Comparison of ENCODE assay signal across 18 cellular contexts in genomic region chr2:85174943-85175342, GRCh38. TPM values are rescaled to one million over a fixed set of nuclear protein-coding genes. Genes with fewer than 3 reads are reported as not detected.
A peak's percentile ranks its signal among the peaks of the same experiment; 100 is the strongest.
DNase-seq lines count a peak whose midpoint lies in the region; ATAC-seq, FAIRE-seq and TF ChIP-seq lines count a peak whose summit lies in the region.
"Had no signal": no experiment of that assay in that cellular context is flagged by ENCODE, and none has a peak within 500 bp of the region (broad histone marks: within the 10 kb centered on the region; RNA-seq: fewer than 3 reads in every experiment).

No MANE protein-coding gene starts in this region.

- H3K9me3 Mint-ChIP-seq in nephron progenitor cell: peaks cover 3% of the 10 kb centered on the region
- H3K9me3 Mint-ChIP-seq: activated T-helper 2 cell treated with anti-CD3 and anti-CD28 coated beads, Interferon-gamma antibody, Interleukin-2, Interleukin-4, amounts not matched to agents 10 μg/mL and 5 μg/mL and 100 μg/mL, durations not matched to agents 14 hours and 24 hours and 36 hours had no signal

- no peak overlapping the region for H3K4me3 Mint-ChIP-seq in nephron progenitor cell

- no peak for TF ChIP-seq RAD21 in H1 (IDR thresholded peaks at IDR 0.05 in 1 of 2, conservative IDR thresholded peaks at IDR 0.05 in 1 of 2; ENCODE audit: low read depth in 2 of 2, low read length in 2 of 2)

- no peak overlapping the region for H3K4ac ChIP-seq in H1 (replicated peaks; ENCODE audit: insufficient read length, low read depth, low read length)

- no peak overlapping the region; the same call in 1 of the 2 replicates for H3K18ac ChIP-seq in H1 (ENCODE audit: extremely low read depth, low read length)

- H2AFZ ChIP-seq in H1 (ENCODE audit: low read length): no peak overlapping the region

- no peak overlapping the region for H2BK15ac ChIP-seq in H1 (ENCODE audit: low read length)

- peak overlapping the region; percentile 98 for H3K27ac Mint-ChIP-seq in nephron progenitor cell
- H3K27ac Mint-ChIP-seq: activated T-helper 2 cell treated with anti-CD3 and anti-CD28 coated beads, Interferon-gamma antibody, Interleukin-2, Interleukin-4, amounts not matched to agents 10 μg/mL and 5 μg/mL and 100 μg/mL, durations not matched to agents 14 hours and 24 hours and 36 hours had no signal

- H4K20me1 ChIP-seq in H1 (replicated peaks in 1 of 2; ENCODE audit: control insufficient read depth in 1 of 2, insufficient read depth in 2 of 2, low read length in 2 of 2): peaks cover 25 to 37% of the 10 kb centered on the region in 2 experiments

- no peak for TF ChIP-seq CTCF in A673 (conservative IDR thresholded peaks at IDR 0.05; ENCODE audit: low read depth, low read length)
- no peak for TF ChIP-seq CTCF in H1 (IDR thresholded peaks at IDR 0.05; ENCODE audit: control extremely low read depth in 1 of 3, insufficient read depth in 1 of 3, low read depth in 1 of 3, low read length in 3 of 3)
- no peak for TF ChIP-seq CTCF in nephron progenitor cell (IDR thresholded peaks at IDR 0.05)

- no peak for TF ChIP-seq EP300 in H1 (IDR thresholded peaks at IDR 0.05; ENCODE audit: borderline replicate concordance in 1 of 2, low read depth in 2 of 2, low read length in 2 of 2)

- peak overlapping the region; percentile 80; the same call in 1 of the 2 replicates for H2BK5ac ChIP-seq in H1 (ENCODE audit: low read depth, low read length)

- peak overlapping the region; percentile 40 for H3K27ac ChIP-seq in A673 (ENCODE audit: low read depth, low read length, poor library complexity, severe bottlenecking)
- no peak overlapping the region for H3K27ac ChIP-seq in H1 (ENCODE audit: low read depth, low read length)
- H3K27ac ChIP-seq: colonic mucosa had no signal

- H3K36me3 Mint-ChIP-seq in nephron progenitor cell (ENCODE audit: low read depth): peaks cover 46% of the 10 kb centered on the region

- H3K27me3 Mint-ChIP-seq in nephron progenitor cell (ENCODE audit: low read depth, poor library complexity): peaks cover 6% of the 10 kb centered on the region

- H2BK120ac ChIP-seq in H1 (replicated peaks; ENCODE audit: low read depth, low read length): no peak overlapping the region

- no peak overlapping the region for H2BK12ac ChIP-seq in H1 (ENCODE audit: low read depth, low read length)

- peaks cover 78% of the 10 kb centered on the region for H3K4me1 Mint-ChIP-seq in nephron progenitor cell

- no peak overlapping the region for H2BK20ac ChIP-seq in H1 (ENCODE audit: low read length)

- H3K27me3 ChIP-seq in A673 (replicated peaks; ENCODE audit: insufficient read depth, low read depth, low read length, poor library complexity) (no peaks in the 10 kb centered on the region), H1 (replicated peaks in 1 of 4; ENCODE audit: control insufficient read depth in 3 of 4, extremely low read depth in 1 of 4, insufficient read depth in 3 of 4, low read length in 3 of 4) (no peaks in the 10 kb centered on the region)
- H3K27me3 ChIP-seq: colonic mucosa, tibial nerve had no signal

- no peak overlapping the region for H3K23ac ChIP-seq in H1 (ENCODE audit: insufficient read length)

- no peaks in the 10 kb centered on the region for H3K9me3 ChIP-seq in A673 (ENCODE audit: low read depth, low read length, poor library complexity, severe bottlenecking)
- no peaks in the 10 kb centered on the region for H3K9me3 ChIP-seq in H1 (ENCODE audit: insufficient read depth in 2 of 2, low read depth in 1 of 2, low read length in 1 of 2)
- H3K9me3 ChIP-seq: colonic mucosa, tibial nerve had no signal

- BruUV-seq in A673 (replicated peaks; lab: Mats Ljungman, UMichigan): no TSS peak

- H3K4me3 ChIP-seq in A673 (ENCODE audit: low read depth, low read length, poor library complexity, severe bottlenecking) (no peak overlapping the region), H1 (ENCODE audit: extremely low read depth in 1 of 4, insufficient read depth in 2 of 4, low read depth in 3 of 4, low read length in 4 of 4) (no peak overlapping the region)
- H3K4me3 ChIP-seq: colonic mucosa, tibial nerve had no signal

- 0 out of 2 replicates have a peak overlapping the region, but pooled peaks have one; percentile 59 for H2AK5ac ChIP-seq in H1 (ENCODE audit: low read depth, low read length)

- H3K23me2 ChIP-seq in H1 (ENCODE audit: low read depth, low read length): no peaks in the 10 kb centered on the region

- no peak for TF ChIP-seq POLR2A in H1 (IDR thresholded peaks at IDR 0.05; ENCODE audit: control extremely low read depth in 1 of 2, low read depth in 2 of 2, low read length in 2 of 2)

- no peak overlapping the region for H4K8ac ChIP-seq in H1 (ENCODE audit: extremely low read depth, insufficient read depth, low read length)

- POLR2A ChIA-PET in A673 (lab: Charles Lee; ENCODE audit: low non-redundant PET) (no interaction called here), H1 (lab: Charles Lee; ENCODE audit: partially characterized antibody) (interaction anchor here (1.0 to 4.0 kb wide), 6 partner anchors 9 to 41 kb away, joined by 3 to 15 read pairs (median 10); partner anchors contain the start of gene TCF7L1)

- H3K4me2 ChIP-seq in H1 (ENCODE audit: insufficient read depth in 1 of 2, low read depth in 2 of 2, low read length in 2 of 2): peak overlapping the region in 1 of 2 experiments; percentile 22; a peak in 3 of 4 replicates

- H4K5ac ChIP-seq in H1 (ENCODE audit: insufficient read length, low read depth, low read length): no peak overlapping the region

- FAIRE-seq in H1 (lab: Jason Lieb, UNC): no peak
- no peak for FAIRE-seq in urothelium cell line (lab: Jason Lieb, UNC)
- FAIRE-seq: keratinocyte, RCC 7860 had no signal

- no peak overlapping the region for H3K14ac ChIP-seq in H1 (ENCODE audit: insufficient read length)

- no peak overlapping the region for H3K9ac ChIP-seq in H1 (replicated peaks in 1 of 4; ENCODE audit: extremely low read depth in 1 of 4, low read depth in 3 of 4, low read length in 3 of 4)

- intact Hi-C loops in A673 (cut with micrococcal nuclease; ENCODE audit: unreplicated experiment): no loop called here

- H3K79me2 ChIP-seq in H1 (ENCODE audit: control insufficient read depth in 1 of 2, insufficient read depth in 2 of 2, low read length in 2 of 2): peaks cover 31 to 97% of the 10 kb centered on the region in 2 experiments

- ATAC-seq in HG02759 (IDR thresholded peaks at IDR 0.05; ENCODE audit: unreplicated experiment): no peak
- no peak for ATAC-seq in GM19351 (IDR thresholded peaks at IDR 0.05; ENCODE audit: unreplicated experiment)
- ATAC-seq: esophagus mucosa had no signal

- H3K36me3 ChIP-seq in A673 (ENCODE audit: insufficient read depth, low read length, poor library complexity, severe bottlenecking) (no peaks in the 10 kb centered on the region), H1 (ENCODE audit: control insufficient read depth in 2 of 4, insufficient read depth in 4 of 4, low read length in 3 of 4) (no peaks in the 10 kb centered on the region)
- H3K36me3 ChIP-seq: colonic mucosa, tibial nerve had no signal

- CTCF ChIA-PET in A673 (lab: Charles Lee) (no interaction called here), H1 (lab: Charles Lee; ENCODE audit: partially characterized antibody) (interaction anchor here (0.6 to 3.3 kb wide), 6 partner anchors 11 to 123 kb away, joined by 3 to 26 read pairs (median 4); no protein-coding TSS in a partner anchor)

- DNase-seq in A673 (ENCODE audit: low spot score) (no peak), NCI-H1092 (lab: John Stamatoyannopoulos, UW) (peak; percentile 12), H1 (ENCODE audit: low read depth in 1 of 2, low spot score in 2 of 2) (no peak), nephron progenitor cell (no peak), urothelium cell line (ENCODE audit: low spot score) (no peak), midbrain (lab: John Stamatoyannopoulos, UW) (no peak)
- DNase-seq: colonic mucosa, glutamatergic neuron, NCI-H526, retina had no signal

- H3K4me1 ChIP-seq in A673 (ENCODE audit: insufficient read depth, low read length, poor library complexity, severe bottlenecking) (peaks cover 30% of the 10 kb centered on the region), H1 (replicated peaks in 1 of 4; ENCODE audit: control insufficient read depth in 3 of 4, insufficient read depth in 4 of 4, low read length in 3 of 4) (peaks cover 20 to 39% (median 28%) of the 10 kb centered on the region in 4 experiments)
- H3K4me1 ChIP-seq: colonic mucosa had no signal

- 94% methylated on average over 6 of the region's 6 CpGs; no CpG with 5 or more reads in 1 of the 2 experiments for WGBS in H1 (ENCODE audit: extremely low coverage in 1 of 2, insufficient coverage in 1 of 2, insufficient read length in 1 of 2, insufficient replicate concordance in 2 of 2, low coverage in 1 of 2, low lambda C conversion rate in 2 of 2, missing lambda C conversion rate in 1 of 2), 2 experiments

- no peak overlapping the region for H4K91ac ChIP-seq in H1 (replicated peaks; ENCODE audit: insufficient read length, low read length)

- peaks cover 31% of the 10 kb centered on the region for H3K79me1 ChIP-seq in H1 (ENCODE audit: low read depth, low read length)

- H3K56ac ChIP-seq in H1 (replicated peaks; ENCODE audit: insufficient read length, low read depth, low read length): no peak overlapping the region

TF ChIP-seq in H1, 55 proteins besides CTCF, POLR2A, EP300 and RAD21 (continues in another document):
- TF ChIP-seq GTF2F1 (IDR thresholded peaks at IDR 0.05; ENCODE audit: borderline replicate concordance, low read depth, low read length) (no peak), KDM4A (IDR thresholded peaks at IDR 0.05; ENCODE audit: low read depth, low read length, severe bottlenecking) (no peak), RFX5 (IDR thresholded peaks at IDR 0.05; ENCODE audit: borderline replicate concordance, low read depth, low read length) (no peak), CREB1 (IDR thresholded peaks at IDR 0.05) (no peak), SIN3A (conservative IDR thresholded peaks at IDR 0.05 in 1 of 2, IDR thresholded peaks at IDR 0.05 in 1 of 2; ENCODE audit: low read depth in 1 of 2, low read length in 2 of 2) (no peak), FOSL1 (IDR thresholded peaks at IDR 0.05; ENCODE audit: insufficient read depth, low read depth, low read length) (no peak), ZNF274 (IDR thresholded peaks at IDR 0.05; ENCODE audit: borderline replicate concordance, extremely low read depth, low read length) (no peak), SAP30 (IDR thresholded peaks at IDR 0.05; ENCODE audit: insufficient read depth, insufficient replicate concordance, low read length) (no peak), TCF12 (IDR thresholded peaks at IDR 0.05; ENCODE audit: low read depth, low read length) (no peak)

RNA-seq across cellular contexts. Expression of gene TCF7L1, which starts 41.8 kb away (rescaled TPM):
- 21.9 and 29.3 TPM in 2 replicates for total RNA-seq in A673 (2021)
- total RNA-seq in H1 (2021; fragmentation: NEBNext Ultra II Directional; extraction: Animal tissue kit (Norgen Biotek cat#: 25700)): 108 and 110 TPM in 2 replicates
- polyA plus RNA-seq in H1 (2011; rRNA removed): 27.5 and 49.5 TPM in 2 replicates
- polyA plus RNA-seq in H1 (2011; cell fraction: cytosol; rRNA removed): 11.0 TPM
- 53.7 TPM for polyA plus RNA-seq in H1 (2011; cell fraction: nucleus; rRNA removed)
- 117 to 131 TPM (median 126 TPM) in 4 replicates for polyA plus RNA-seq in H1 (2012, experiment 1 of 2)
- polyA plus RNA-seq in H1 (2012, experiment 2 of 2): 142 TPM
- 141 TPM for polyA plus RNA-seq in H1 (2013, experiment 1 of 2)
- 141 TPM for polyA plus RNA-seq in H1 (2013, experiment 2 of 2)
- 15.5 and 22.8 TPM in 2 replicates for polyA minus RNA-seq in H1 (2011; rRNA and poly(A)+ RNA removed)
- polyA minus RNA-seq in H1 (2011; cell fraction: cytosol; rRNA and poly(A)+ RNA removed): 31.3 TPM
- 52.8 TPM for polyA minus RNA-seq in H1 (2011; cell fraction: nucleus; rRNA and poly(A)+ RNA removed)
- total RNA-seq: activated CD8-positive, alpha-beta memory T cell treated with anti-CD3 and anti-CD28 coated beads for 36 hours had no signal
